Comparison of ENCODE assay signal across 8 cellular contexts in genomic region chr6:117555882-117556498, GRCh38. TPM values are rescaled to one million over a fixed set of nuclear protein-coding genes. Genes with fewer than 3 reads are reported as not detected.
DNase-seq lines count a peak whose midpoint lies in the region; ATAC-seq, FAIRE-seq and TF ChIP-seq lines count a peak whose summit lies in the region.

No MANE protein-coding gene starts in this region.

- DNase-seq in AG04449 (ENCODE audit: low read depth, low spot score) (no peak), RCC 7860 (ENCODE audit: low spot score) (no peak), right atrium auricular region (ENCODE audit: low spot score) (no peak), 8988T (no peak)
- peak; percentile 61 for DNase-seq in activated naive CD4-positive, alpha-beta T cell treated with Interleukin-2 at 50 U/mL for 16 hours
- peak in 3 of 4 experiments; percentile 27 to 51 (median 29) for DNase-seq in stimulated activated CD4-positive, alpha-beta T cell treated with anti-CD3 and anti-CD28 coated beads, Interleukin-1b, Interleukin-23, amount 100 ng/mL, for 24 hours (ENCODE audit: low read depth in 4 of 4, low spot score in 1 of 4)

- CTCF ChIA-PET in AG04449 (lab: Yijun Ruan, JAX) = interaction anchor here (0.7 to 17.1 kb wide), 35 partner anchors 11 to 218 kb away, joined by 3 to 273 read pairs (median 4); no protein-coding TSS in a partner anchor

- POLR2A ChIA-PET in AG04449 (lab: Yijun Ruan, JAX) = no interaction called here

- FAIRE-seq in RCC 7860 (lab: Jason Lieb, UNC) = peak; percentile 72

- H3K27ac ChIP-seq in right atrium auricular region = no peak overlapping the region

- H3K9me3 ChIP-seq in right atrium auricular region = no peaks in the 10 kb centered on the region

- H3K27me3 ChIP-seq in right atrium auricular region = no peaks in the 10 kb centered on the region

- peaks cover 0 to 3% of the 10 kb centered on the region in 2 donors for H3K4me1 ChIP-seq in right atrium auricular region

- ATAC-seq in GM18909 (IDR thresholded peaks at IDR 0.05; ENCODE audit: poor library complexity, unreplicated experiment) (peak; percentile 54), HG02970 (IDR thresholded peaks at IDR 0.05; ENCODE audit: low FRiP score, unreplicated experiment) (no peak)

- H3K4me3 ChIP-seq in AG04449 (ENCODE audit: low read depth, low read length) (no peak overlapping the region), right atrium auricular region (no peak overlapping the region)

- TF ChIP-seq CTCF in AG04449 (IDR thresholded peaks at IDR 0.05; ENCODE audit: insufficient read depth, low read length, missing control alignments) (peak; percentile 46), right atrium auricular region (IDR thresholded peaks at IDR 0.05) (peak; percentile 76 to 96)

- H3K36me3 ChIP-seq in right atrium auricular region = peaks cover 2% of the 10 kb centered on the region

RNA-seq across cellular contexts. Expression of gene GOPC, which starts 46.3 kb away (rescaled TPM):
- total RNA-seq in right atrium auricular region = 10 to 100 TPM; 20.8 to 24.7 TPM

Comparison
In these comparisons a context has a peak if more than half of its experiments do, and no peak if none do; other contexts are left out.
1. DNase-seq: peak in activated naive CD4-positive, alpha-beta T cell treated with Interleukin-2 at 50 U/mL for 16 hours (single experiment) and stimulated activated CD4-positive, alpha-beta T cell treated with anti-CD3 and anti-CD28 coated beads, Interleukin-1b, Interleukin-23, amount 100 ng/mL, for 24 hours (3 of 4); none in AG04449 (single experiment), RCC 7860 (single experiment), right atrium auricular region (single experiment) and 8988T (single experiment).